22 cellular contexts compared by ENCODE assay signal in the genomic region with DNA sequence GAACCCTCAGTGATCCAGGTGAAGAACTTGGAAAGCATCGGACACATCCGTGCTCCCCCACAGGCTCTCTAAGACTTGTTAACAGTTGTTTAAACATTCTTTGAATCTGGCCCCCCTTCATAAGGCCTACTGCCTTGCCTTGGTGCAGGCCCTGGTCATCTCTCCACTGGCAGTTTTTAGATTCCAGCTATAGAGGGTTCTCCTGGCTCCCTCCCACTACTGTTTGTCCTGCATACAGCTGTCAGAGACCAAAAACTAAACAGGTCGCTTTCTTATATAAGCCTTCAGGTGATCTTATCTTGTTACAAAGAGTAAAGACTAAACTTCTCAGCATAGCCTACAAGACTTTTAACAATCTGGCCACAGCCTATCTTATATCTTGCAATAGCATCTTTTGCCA. TPM values are rescaled to one million over a fixed set of nuclear protein-coding genes. Genes with fewer than 3 reads are reported as not detected.
"Had no signal": no experiment of that assay in that cellular context is flagged by ENCODE, and none has a peak within 500 bp of the region (broad histone marks: within the 10 kb centered on the region; RNA-seq: fewer than 3 reads in every experiment).

No MANE protein-coding gene starts in this region.

- ATAC-seq: activated T-cell treated with anti-CD3 and anti-CD28 coated beads, Interleukin-2, amount 50 U/mL, for 72 hours had no signal

- H3K4me1 Mint-ChIP-seq: activated naive CD8-positive, alpha-beta T cell treated with anti-CD3 and anti-CD28 coated beads, Interleukin-2, amount 10 ng/mL, durations not matched to agents 7 days and 5 days; naive B cell had no signal

- H3K27ac Mint-ChIP-seq: activated naive CD4-positive, alpha-beta T cell treated with anti-CD3 and anti-CD28 coated beads for 36 hours; activated naive CD8-positive, alpha-beta T cell treated with anti-CD3 and anti-CD28 coated beads, Interleukin-2, amount 10 ng/mL, durations not matched to agents 7 days and 5 days; activated T-cell treated with anti-CD3 and anti-CD28 coated beads, Interleukin-2, amount 50 U/mL, for 72 hours; naive B cell had no signal

- H3K4me3 ChIP-seq: breast epithelium, lung, spleen, testis, uterus had no signal

- H3K4me1 ChIP-seq: breast epithelium, testis, uterus had no signal

- H3K36me3 Mint-ChIP-seq: activated naive CD8-positive, alpha-beta T cell treated with anti-CD3 and anti-CD28 coated beads, Interleukin-2, amount 10 ng/mL, durations not matched to agents 7 days and 5 days; naive B cell had no signal

- H3K36me3 ChIP-seq: breast epithelium, spleen, uterus, WERI-Rb-1 had no signal

- DNase-seq: activated CD4-positive, alpha-beta T cell treated with anti-CD3 and anti-CD28 coated beads for 4 hours; activated CD4-positive, alpha-beta T cell treated with anti-CD3 and anti-CD28 coated beads, Interleukin-2, amount 50 U/mL, for 48 hours; activated effector memory CD4-positive, alpha-beta T cell treated with Interleukin-2 at 50 U/mL for 16 hours; activated naive CD4-positive, alpha-beta T cell treated with anti-CD3 and anti-CD28 coated beads for 36 hours; activated naive CD8-positive, alpha-beta T cell treated with anti-CD3 and anti-CD28 coated beads, Interleukin-2, amount 10 ng/mL, durations not matched to agents 7 days and 5 days; activated T-cell treated with anti-CD3 and anti-CD28 coated beads, Interleukin-2, amount 50 U/mL, for 72 hours; amniotic stem cell; cortex of kidney; kidney; naive B cell; nucleus accumbens; spleen; stimulated activated CD4-positive, alpha-beta T cell treated with anti-CD3 and anti-CD28 coated beads, Interleukin-4, amount 100 ng/mL, for 1 hour; stimulated activated naive CD4-positive, alpha-beta T cell; testis; trophoblast cell; uterus had no signal

- H3K9me3 Mint-ChIP-seq: activated naive CD4-positive, alpha-beta T cell treated with anti-CD3 and anti-CD28 coated beads for 36 hours; activated naive CD8-positive, alpha-beta T cell treated with anti-CD3 and anti-CD28 coated beads, Interleukin-2, amount 10 ng/mL, durations not matched to agents 7 days and 5 days; activated T-cell treated with anti-CD3 and anti-CD28 coated beads, Interleukin-2, amount 50 U/mL, for 72 hours; naive B cell had no signal

- H3K27ac ChIP-seq: breast epithelium, epithelial cell of prostate, spleen, testis, uterus, WERI-Rb-1 had no signal

- H3K27me3 ChIP-seq: breast epithelium, testis, uterus had no signal

- H3K4me3 Mint-ChIP-seq: activated naive CD4-positive, alpha-beta T cell treated with anti-CD3 and anti-CD28 coated beads for 36 hours; activated naive CD8-positive, alpha-beta T cell treated with anti-CD3 and anti-CD28 coated beads, Interleukin-2, amount 10 ng/mL, durations not matched to agents 7 days and 5 days; activated T-cell treated with anti-CD3 and anti-CD28 coated beads, Interleukin-2, amount 50 U/mL, for 72 hours; naive B cell had no signal

- H3K9me3 ChIP-seq: breast epithelium, spleen, testis, uterus had no signal

RNA-seq across cellular contexts. Expression of a gene that starts 32.3 kb away (rescaled TPM):
- total RNA-seq: activated naive CD4-positive, alpha-beta T cell treated with anti-CD3 and anti-CD28 coated beads for 36 hours; T-helper 2 cell treated with Interferon-gamma antibody and Interleukin-4, amounts not matched to agents 100 ng/mL and 5 ng/mL, for 36 hours had no signal
